In genomic region chr4:111631157-111631999, GRCh38 we compare ENCODE assay signal across 8 cellular contexts.
DNase-seq lines count a peak whose midpoint lies in the region; ATAC-seq and TF ChIP-seq lines count a peak whose summit lies in the region.

No MANE protein-coding gene starts in this region.

- TF ChIP-seq CTCF in GM06990 (IDR thresholded peaks at IDR 0.05; ENCODE audit: insufficient read depth, low read length, poor library complexity, severe bottlenecking) (peak; percentile 43), HFF-Myc (IDR thresholded peaks at IDR 0.05; ENCODE audit: low read depth, low read length, missing control alignments) (peak; percentile 41)

- no peaks in the 10 kb centered on the region for H3K36me3 ChIP-seq in GM06990 (ENCODE audit: control insufficient read depth, insufficient read depth, low read length)

- H3K4me3 ChIP-seq in GM06990 (replicated peaks; ENCODE audit: low read depth, low read length) (no peak overlapping the region), HFF-Myc (replicated peaks; ENCODE audit: low read depth, low read length) (no peak overlapping the region)

- no peak for ATAC-seq in GM21576 (IDR thresholded peaks at IDR 0.05; ENCODE audit: unreplicated experiment)
- no peak for ATAC-seq in esophagus mucosa

- no peaks in the 10 kb centered on the region for H3K27me3 ChIP-seq in GM06990 (replicated peaks; ENCODE audit: control insufficient read depth, insufficient read depth, low read length)

- no peak for DNase-seq in GM06990 (ENCODE audit: extremely low read depth, insufficient read length)
- no peak for DNase-seq in HFF-Myc (ENCODE audit: extremely low read depth, low read depth)
- DNase-seq in SK-N-DZ (ENCODE audit: low spot score), result peak; percentile 43
- DNase-seq in kidney tubule cell (ENCODE audit: low spot score), result peak; percentile 12
- no peak for DNase-seq in nucleus accumbens (lab: John Stamatoyannopoulos, UW)
- no peak for DNase-seq in HPDE6-E6E7 (ENCODE audit: extremely low spot score)

Comparison
In these comparisons a context has a peak if more than half of its experiments do, and no peak if none do; other contexts are left out.
1. DNase-seq: peak in SK-N-DZ (single experiment) and kidney tubule cell (single experiment); none in GM06990 (single experiment), HFF-Myc (single experiment), nucleus accumbens (0 of 56) and HPDE6-E6E7 (single experiment).